ENCODE assay signal across 22 cellular contexts in the genomic region with DNA sequence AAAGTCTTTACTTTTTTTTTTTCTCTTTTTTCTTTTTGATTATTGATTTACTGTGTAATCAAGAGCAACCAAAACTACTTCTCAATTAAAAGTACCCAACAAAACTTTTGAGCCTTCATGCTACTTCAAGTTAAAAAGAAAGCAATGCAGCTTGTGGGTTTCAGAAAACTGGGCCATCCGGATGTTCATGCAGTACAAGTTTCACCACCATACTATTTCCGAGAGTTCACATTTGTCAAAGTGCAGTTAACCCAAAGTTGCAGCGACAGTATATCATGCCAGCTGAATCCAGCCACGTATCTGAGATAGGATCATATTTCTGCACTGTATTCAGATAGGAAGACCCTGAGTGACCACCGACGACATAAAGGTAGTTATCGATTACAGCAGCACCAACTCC.
"Had no signal": no experiment of that assay in that cellular context is flagged by ENCODE, and none has a peak within 500 bp of the region (broad histone marks: within the 10 kb centered on the region; RNA-seq: fewer than 3 reads in every experiment).

No MANE protein-coding gene starts in this region.

- H3K27ac ChIP-seq: brain microvascular endothelial cell, esophagus muscularis mucosa, heart right ventricle, left lung, lower lobe of right lung, thyroid gland, upper lobe of right lung had no signal

- DNase-seq: activated CD4-positive, alpha-beta T cell treated with anti-CD3 and anti-CD28 coated beads for 4 hours; activated CD4-positive, alpha-beta T cell treated with anti-CD3 and anti-CD28 coated beads, Interleukin-2, amount 50 U/mL, for 48 hours; activated naive CD4-positive, alpha-beta T cell treated with anti-CD3 and anti-CD28 coated beads, Interleukin-2, amount 10 ng/mL, durations not matched to agents 7 days and 5 days; activated T-cell treated with anti-CD3 and anti-CD28 coated beads, Interleukin-2, amount 50 U/mL, for 48 hours; amniotic stem cell; brain microvascular endothelial cell; cortex of kidney; foreskin melanocyte; heart right ventricle; left lung; lower lobe of right lung; mesenchymal stem cell; naive thymus-derived CD8-positive, alpha-beta T cell; posterior cingulate gyrus; right cardiac atrium; stimulated activated CD4-positive, alpha-beta T cell treated with anti-CD3 and anti-CD28 coated beads, Interleukin-2, amount 100 ng/mL, for 48 hours; stimulated activated naive CD8-positive, alpha-beta T cell treated with anti-CD3 and anti-CD28 coated beads, Interleukin-15, amount 100 ng/mL, for 72 hours; substantia nigra; T-helper 1 cell; thyroid gland; upper lobe of right lung had no signal

- H3K4me3 ChIP-seq: esophagus muscularis mucosa, heart right ventricle, left lung, lower lobe of right lung, thyroid gland, upper lobe of right lung had no signal

- H3K4me1 ChIP-seq: esophagus muscularis mucosa, heart right ventricle, left lung, lower lobe of right lung, thyroid gland, upper lobe of right lung had no signal

- H3K4me3 Mint-ChIP-seq: activated naive CD4-positive, alpha-beta T cell treated with anti-CD3 and anti-CD28 coated beads, Interleukin-2, amount 10 ng/mL, durations not matched to agents 7 days and 5 days; naive thymus-derived CD8-positive, alpha-beta T cell; stimulated activated naive CD8-positive, alpha-beta T cell treated with anti-CD3 and anti-CD28 coated beads, Interleukin-15, amount 100 ng/mL, for 72 hours had no signal

- H3K36me3 ChIP-seq: brain microvascular endothelial cell, thyroid gland had no signal

- H3K9me3 Mint-ChIP-seq: activated naive CD4-positive, alpha-beta T cell treated with anti-CD3 and anti-CD28 coated beads, Interleukin-2, amount 10 ng/mL, durations not matched to agents 7 days and 5 days; naive thymus-derived CD8-positive, alpha-beta T cell; stimulated activated naive CD8-positive, alpha-beta T cell treated with anti-CD3 and anti-CD28 coated beads, Interleukin-15, amount 100 ng/mL, for 72 hours had no signal

- H3K4me1 Mint-ChIP-seq: activated naive CD4-positive, alpha-beta T cell treated with anti-CD3 and anti-CD28 coated beads, Interleukin-2, amount 10 ng/mL, durations not matched to agents 7 days and 5 days; stimulated activated naive CD8-positive, alpha-beta T cell treated with anti-CD3 and anti-CD28 coated beads, Interleukin-15, amount 100 ng/mL, for 72 hours had no signal

- H3K9me3 ChIP-seq: esophagus muscularis mucosa, heart right ventricle, left lung, lower lobe of right lung, thyroid gland, upper lobe of right lung had no signal

- ATAC-seq: heart right ventricle; left lung; lower lobe of right lung; naive thymus-derived CD8-positive, alpha-beta T cell; right cardiac atrium; stimulated activated naive CD8-positive, alpha-beta T cell treated with anti-CD3 and anti-CD28 coated beads, Interleukin-15, amount 100 ng/mL, for 72 hours; upper lobe of right lung had no signal

- H3K27me3 Mint-ChIP-seq: activated naive CD4-positive, alpha-beta T cell treated with anti-CD3 and anti-CD28 coated beads, Interleukin-2, amount 10 ng/mL, durations not matched to agents 7 days and 5 days; naive thymus-derived CD8-positive, alpha-beta T cell; stimulated activated naive CD8-positive, alpha-beta T cell treated with anti-CD3 and anti-CD28 coated beads, Interleukin-15, amount 100 ng/mL, for 72 hours had no signal

- H3K27me3 ChIP-seq: brain microvascular endothelial cell, esophagus muscularis mucosa, heart right ventricle, left lung, thyroid gland, upper lobe of right lung had no signal

- H3K27ac Mint-ChIP-seq: activated naive CD4-positive, alpha-beta T cell treated with anti-CD3 and anti-CD28 coated beads, Interleukin-2, amount 10 ng/mL, durations not matched to agents 7 days and 5 days had no signal
